Comparison of ENCODE assay signal across 8 cellular contexts in the genomic region with DNA sequence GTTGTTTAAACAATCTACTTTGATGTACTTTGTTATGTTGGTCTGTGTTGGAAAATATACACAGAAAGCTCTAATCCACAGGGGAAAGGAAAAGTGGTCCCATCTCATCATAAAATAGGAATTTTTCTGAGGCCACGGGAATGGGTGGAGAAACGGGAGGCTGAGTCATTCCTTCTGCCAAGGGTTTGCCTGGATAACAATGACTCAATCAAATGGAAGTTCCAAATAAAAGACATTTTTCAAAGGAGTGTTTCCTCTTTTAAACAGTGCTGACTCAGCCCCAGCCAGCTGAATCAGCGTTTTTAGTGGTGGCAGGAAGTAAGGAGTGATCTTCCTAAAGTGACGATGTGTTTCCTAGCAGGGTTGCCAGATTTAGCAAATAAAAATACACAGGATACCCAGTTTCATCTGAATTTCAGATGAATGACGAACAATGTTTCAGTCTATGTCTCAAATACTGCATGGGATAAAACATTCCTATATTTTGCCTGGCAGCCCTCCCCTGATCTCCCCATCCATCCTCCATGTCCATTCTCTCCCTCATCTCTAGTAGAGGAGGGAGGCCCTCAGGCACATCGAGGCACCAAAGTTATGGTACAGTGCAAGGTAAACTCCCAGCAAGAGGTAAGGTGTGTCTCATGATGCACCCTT.
DNase-seq lines count a peak whose midpoint lies in the region; ATAC-seq and TF ChIP-seq lines count a peak whose summit lies in the region.

No MANE protein-coding gene starts in this region.

- H2BK120ac ChIP-seq in IMR-90 (ENCODE audit: low read depth, low read length) = peak overlapping the region; percentile 80

- H3K9me3 Mint-ChIP-seq in brain = no peaks in the 10 kb centered on the region

- H4K8ac ChIP-seq in IMR-90 (ENCODE audit: low read depth in 2 of 2, low read length in 2 of 2) = peak overlapping the region in 1 of 2 experiments; percentile 54; a peak in 2 of 4 replicates

- H3K36me3 ChIP-seq in IMR-90 (ENCODE audit: control insufficient read depth, insufficient read depth, low read length) (no peaks in the 10 kb centered on the region), kidney epithelial cell (ENCODE audit: control insufficient read depth, insufficient read depth, low read length) (no peaks in the 10 kb centered on the region), thyroid gland (no peaks in the 10 kb centered on the region), WERI-Rb-1 (no peaks in the 10 kb centered on the region)

- BruUV-seq in IMR-90 (replicated peaks; lab: Mats Ljungman, UMichigan) = no TSS peak

- intact Hi-C loops in IMR-90 (cut with micrococcal nuclease) = loop anchor here (10.0 kb wide), 2 partner anchors 249 to 279 kb away; no protein-coding TSS in a partner anchor
- intact Hi-C loops in thyroid gland (cut with DNase I) = no loop called here

- H3K27me3 ChIP-seq in IMR-90 (ENCODE audit: control insufficient read depth, insufficient read depth, low read length) (no peaks in the 10 kb centered on the region), kidney epithelial cell (ENCODE audit: control insufficient read depth, insufficient read depth, low read length) (no peaks in the 10 kb centered on the region), thyroid gland (no peaks in the 10 kb centered on the region), WERI-Rb-1 (ENCODE audit: insufficient read depth, low read depth, severe bottlenecking) (peaks cover 88% of the 10 kb centered on the region)

- WGBS in IMR-90 (ENCODE audit: extremely low coverage in 2 of 2, insufficient read length in 1 of 2), 2 experiments = no CpG with 5 or more reads among the region's 6 CpGs
- 62 to 72% methylated on average over 6 of the region's 6 CpGs for WGBS in thyroid gland, 2 donors

- H4K91ac ChIP-seq in IMR-90 (ENCODE audit: insufficient read depth, low read depth, low read length) = peak overlapping the region; percentile 65; the same call in 1 of the 2 replicates

- H2BK20ac ChIP-seq in IMR-90 (ENCODE audit: low read depth, low read length) = peak overlapping the region; percentile 73

- H3K4me3 ChIP-seq in IMR-90 (ENCODE audit: insufficient read depth, low read depth, low read length) = no peak overlapping the region
- H3K4me3 ChIP-seq in kidney epithelial cell (ENCODE audit: low read depth, low read length) = no peak overlapping the region
- no peak overlapping the region for H3K4me3 ChIP-seq in thyroid gland (replicated peaks in 1 of 3)
- no peak overlapping the region for H3K4me3 ChIP-seq in WERI-Rb-1 (ENCODE audit: low read depth, low read length)

- peaks cover 9% of the 10 kb centered on the region for H3K4me1 ChIP-seq in IMR-90 (ENCODE audit: control insufficient read depth, insufficient read depth, low read length)
- H3K4me1 ChIP-seq in thyroid gland = peaks cover 0 to 10% of the 10 kb centered on the region in 2 donors

- TF ChIP-seq CTCF in C4-2B (conservative IDR thresholded peaks at IDR 0.05) = no peak
- TF ChIP-seq CTCF in IMR-90 (conservative IDR thresholded peaks at IDR 0.05; ENCODE audit: low read depth, low read length) = no peak
- no peak for TF ChIP-seq CTCF in brain (conservative IDR thresholded peaks at IDR 0.05)
- no peak for TF ChIP-seq CTCF in kidney epithelial cell (IDR thresholded peaks at IDR 0.05; ENCODE audit: insufficient read depth, low read length, poor library complexity, severe bottlenecking)
- TF ChIP-seq CTCF in thyroid gland (IDR thresholded peaks at IDR 0.05) = no peak
- TF ChIP-seq CTCF in WERI-Rb-1 (IDR thresholded peaks at IDR 0.05; ENCODE audit: low read depth, low read length) = no peak

- CTCF ChIA-PET in IMR-90 (lab: Yijun Ruan, JAX) = no interaction called here

- H2BK5ac ChIP-seq in IMR-90 (ENCODE audit: low read depth, low read length, poor library complexity, severe bottlenecking) = peak overlapping the region; percentile 12

- peak overlapping the region; percentile 63; the same call in 2 of the 3 replicates for H2BK15ac ChIP-seq in IMR-90 (ENCODE audit: low read depth, low read length)

- peak overlapping the region in 3 of 5 experiments; percentile 49 to 73 (median 52) for H3K27ac Mint-ChIP-seq in brain

- H2AK5ac ChIP-seq in IMR-90 (ENCODE audit: low read depth, low read length) = peak overlapping the region; percentile 91

- H3K4me1 Mint-ChIP-seq in brain = peaks cover 85% of the 10 kb centered on the region

- H3K4me3 Mint-ChIP-seq in brain = no peak overlapping the region

- dilution Hi-C loops in IMR-90 (cut with HindIII; ENCODE audit: low sequenced_read_pairs, unreplicated experiment) = no loop called here

- H2AK9ac ChIP-seq in IMR-90 (replicated peaks; ENCODE audit: low read depth, low read length, poor library complexity) = peak overlapping the region; percentile 18

- H2AFZ ChIP-seq in IMR-90 (replicated peaks; ENCODE audit: low read length, poor library complexity) = peak overlapping the region; percentile 60

- H3K9me1 ChIP-seq in IMR-90 (ENCODE audit: insufficient read depth, low read length) = peaks cover 5% of the 10 kb centered on the region; the same call in 1 of the 2 replicates

- in situ Hi-C loops in IMR-90 (cut with MboI; ENCODE audit: low sequenced_read_pairs) = no loop called here

- POLR2A ChIA-PET in IMR-90 (lab: Charles Lee; ENCODE audit: unreplicated experiment) = no interaction called here

- ATAC-seq in IMR-90 (ENCODE audit: low read depth) (peak; percentile 86), GM18519 (IDR thresholded peaks at IDR 0.05; ENCODE audit: low FRiP score, unreplicated experiment) (no peak), GM19452 (IDR thresholded peaks at IDR 0.05; ENCODE audit: unreplicated experiment) (no peak)

- H4K20me1 ChIP-seq in IMR-90 (ENCODE audit: insufficient read depth, low read length) = no peaks in the 10 kb centered on the region

- no peaks in the 10 kb centered on the region for H3K36me3 Mint-ChIP-seq in brain

- peak overlapping the region; percentile 51; the same call in 1 of the 2 replicates for H3K18ac ChIP-seq in IMR-90 (ENCODE audit: low read depth, low read length)

- TF ChIP-seq POLR2A in IMR-90 (IDR thresholded peaks at IDR 0.05; ENCODE audit: low read depth, low read length) (no peak), thyroid gland (IDR thresholded peaks at IDR 0.05) (no peak)

- H3K9me3 ChIP-seq in IMR-90 (ENCODE audit: control insufficient read depth, insufficient read depth, low read length) (no peaks in the 10 kb centered on the region), thyroid gland (no peaks in the 10 kb centered on the region), WERI-Rb-1 (ENCODE audit: severe bottlenecking) (no peaks in the 10 kb centered on the region)

- no peaks in the 10 kb centered on the region for H3K79me1 ChIP-seq in IMR-90 (ENCODE audit: low read depth in 1 of 2, low read length in 2 of 2)

- H4K5ac ChIP-seq in IMR-90 (ENCODE audit: low read depth, low read length) = no peak overlapping the region; the same call in 1 of the 2 replicates

- peak overlapping the region; percentile 4; the same call in 1 of the 2 replicates for H3K4me2 ChIP-seq in IMR-90 (ENCODE audit: low read depth, low read length)

- DNase-seq in IMR-90 (peak; percentile 97), kidney epithelial cell (ENCODE audit: low read depth) (peak; percentile 97), thyroid gland (peak; percentile 43 to 53), WERI-Rb-1 (no peak)

- H3K27me3 Mint-ChIP-seq in brain = peaks cover 6% of the 10 kb centered on the region

- peak overlapping the region; percentile 82 for H3K4ac ChIP-seq in IMR-90 (ENCODE audit: low read depth, low read length)

- TF ChIP-seq RAD21 in IMR-90 (IDR thresholded peaks at IDR 0.05; ENCODE audit: low read length) = no peak

- H3K14ac ChIP-seq in IMR-90 (replicated peaks; ENCODE audit: low read depth, low read length) = peak overlapping the region; percentile 51

- H3K56ac ChIP-seq in IMR-90 (ENCODE audit: extremely low read depth, insufficient read depth, low read length) = no peak overlapping the region

- H3K9ac ChIP-seq in IMR-90 (ENCODE audit: low read depth, low read length) = no peak overlapping the region

- peak overlapping the region; percentile 10; the same call in 1 of the 2 replicates for H3K27ac ChIP-seq in C4-2B
- H3K27ac ChIP-seq in IMR-90 (ENCODE audit: insufficient read depth, low read length) = peak overlapping the region; percentile 33; the same call in 1 of the 2 replicates
- H3K27ac ChIP-seq in thyroid gland = peak overlapping the region in 1 of 3 donors; percentile 28
- H3K27ac ChIP-seq in WERI-Rb-1 = no peak overlapping the region

- H3K23ac ChIP-seq in IMR-90 (ENCODE audit: low read depth, low read length) = no peak overlapping the region

TF ChIP-seq in IMR-90, 13 proteins besides CTCF, POLR2A, EP300 and RAD21:
- peak; percentile 58 for TF ChIP-seq CEBPB (IDR thresholded peaks at IDR 0.05; ENCODE audit: low read depth, low read length)
- no peak for TF ChIP-seq CHD1 (IDR thresholded peaks at IDR 0.05; ENCODE audit: low read depth, low read length)
- peak; percentile 100 for TF ChIP-seq MAFK (IDR thresholded peaks at IDR 0.05; ENCODE audit: low read depth, low read length)
- TF ChIP-seq, protein P1, sequence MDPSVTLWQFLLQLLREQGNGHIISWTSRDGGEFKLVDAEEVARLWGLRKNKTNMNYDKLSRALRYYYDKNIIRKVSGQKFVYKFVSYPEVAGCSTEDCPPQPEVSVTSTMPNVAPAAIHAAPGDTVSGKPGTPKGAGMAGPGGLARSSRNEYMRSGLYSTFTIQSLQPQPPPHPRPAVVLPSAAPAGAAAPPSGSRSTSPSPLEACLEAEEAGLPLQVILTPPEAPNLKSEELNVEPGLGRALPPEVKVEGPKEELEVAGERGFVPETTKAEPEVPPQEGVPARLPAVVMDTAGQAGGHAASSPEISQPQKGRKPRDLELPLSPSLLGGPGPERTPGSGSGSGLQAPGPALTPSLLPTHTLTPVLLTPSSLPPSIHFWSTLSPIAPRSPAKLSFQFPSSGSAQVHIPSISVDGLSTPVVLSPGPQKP (IDR thresholded peaks at IDR 0.05; ENCODE audit: borderline replicate concordance, low read depth, low read length) = no peak
- TF ChIP-seq RFX5 (IDR thresholded peaks at IDR 0.05; ENCODE audit: low read depth, low read length) = no peak
- TF ChIP-seq NFE2L2 (IDR thresholded peaks at IDR 0.05; ENCODE audit: low read depth, low read length) = peak; percentile 85
- TF ChIP-seq FOS (IDR thresholded peaks at IDR 0.05; ENCODE audit: low read depth, low read length) = peak; percentile 94
- TF ChIP-seq, protein P2, sequence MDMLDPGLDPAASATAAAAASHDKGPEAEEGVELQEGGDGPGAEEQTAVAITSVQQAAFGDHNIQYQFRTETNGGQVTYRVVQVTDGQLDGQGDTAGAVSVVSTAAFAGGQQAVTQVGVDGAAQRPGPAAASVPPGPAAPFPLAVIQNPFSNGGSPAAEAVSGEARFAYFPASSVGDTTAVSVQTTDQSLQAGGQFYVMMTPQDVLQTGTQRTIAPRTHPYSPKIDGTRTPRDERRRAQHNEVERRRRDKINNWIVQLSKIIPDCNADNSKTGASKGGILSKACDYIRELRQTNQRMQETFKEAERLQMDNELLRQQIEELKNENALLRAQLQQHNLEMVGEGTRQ (IDR thresholded peaks at IDR 0.05; ENCODE audit: low read depth, low read length) = no peak
- TF ChIP-seq BHLHE40 (IDR thresholded peaks at IDR 0.05; ENCODE audit: low read depth, low read length) = peak; percentile 68
